In the genomic region with DNA sequence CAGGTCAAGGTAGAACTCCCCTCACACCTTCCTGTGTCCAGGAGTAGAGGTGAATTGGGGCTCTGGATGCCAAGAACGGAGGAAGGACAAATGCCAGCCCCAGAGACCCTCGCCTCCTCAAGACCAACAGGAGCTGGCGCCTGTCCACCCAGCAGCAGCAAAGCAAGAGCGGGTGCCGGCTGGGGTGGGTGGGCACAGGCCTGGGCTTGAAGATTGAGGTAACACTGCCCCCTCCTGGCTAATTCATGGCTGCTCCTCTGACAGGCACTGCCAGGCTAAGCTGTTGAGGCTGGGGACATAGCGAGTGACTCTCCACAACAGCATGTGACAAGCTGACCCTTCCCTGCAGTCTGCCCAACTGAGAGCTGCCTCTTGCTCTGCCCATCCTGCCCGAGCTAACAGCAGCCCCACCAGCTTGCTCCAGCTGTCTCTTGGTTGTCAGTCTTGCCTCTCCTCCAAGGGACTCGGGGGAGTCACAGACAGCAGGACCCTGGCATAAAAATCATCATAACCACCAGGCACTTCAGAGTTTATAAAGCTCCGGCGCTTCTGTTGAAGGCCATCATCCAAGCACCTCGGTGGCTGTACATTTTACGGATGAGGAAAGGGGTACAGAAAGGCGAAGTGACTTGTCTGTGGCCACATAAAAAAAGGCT, we compare ENCODE assay signal across 8 cellular contexts.
A peak's percentile ranks its signal among the peaks of the same experiment; 100 is the strongest.
DNase-seq lines count a peak whose midpoint lies in the region; ATAC-seq, FAIRE-seq and TF ChIP-seq lines count a peak whose summit lies in the region.
"Not testable (repeated sequence)": the region's sequence is repeated elsewhere in the genome, so short reads cannot be mapped to it uniquely, and the experiment has no call there.

No MANE protein-coding gene starts in this region.

- H3K9me3 ChIP-seq in DOHH2 (ENCODE audit: control insufficient read depth, insufficient read depth, low read length); pancreas; thyroid gland: not testable (repeated sequence)

- not testable (repeated sequence) for H3K79me2 ChIP-seq in DOHH2 (ENCODE audit: control insufficient read depth, low read length)

- not testable (repeated sequence) for H4K20me1 ChIP-seq in DOHH2 (ENCODE audit: control insufficient read depth, insufficient read depth, low read depth, low read length)

- not testable (repeated sequence) for H3K4me3 ChIP-seq in DOHH2 (ENCODE audit: low read length); pancreas; thyroid gland (replicated peaks in 1 of 3)

- ATAC-seq in pancreas = peak in 3 of 4 donors; percentile 60 to 80 (median 73)

- not testable (repeated sequence) for H3F3A ChIP-seq in DOHH2 (ENCODE audit: control insufficient read depth, insufficient read depth)

- 30 to 40% methylated on average over 12 to 13 of the region's 13 CpGs for WGBS in pancreas, 2 donors
- 52 to 68% methylated on average over 7 to 11 of the region's 13 CpGs for WGBS in thyroid gland, 2 donors

- DNase-seq in LHCN-M2 (ENCODE audit: low read depth) (peak; percentile 19), NOMO-1 (lab: John Stamatoyannopoulos, UW; ENCODE audit: unreplicated experiment in 2 of 2) (peak; percentile 37 to 47), cerebellar cortex (ENCODE audit: low spot score) (peak; percentile 73), hippocampal formation (lab: John Stamatoyannopoulos, UW) (peak; percentile 35 to 62), pancreas (peak in 4 of 6 donors; percentile 35 to 74 (median 55)), thyroid gland (peak; percentile 62 to 68)
- DNase-seq in activated CD4-positive, alpha-beta T cell treated with anti-CD3 and anti-CD28 coated beads, Interleukin-2, amount 50 U/mL, for 4 hours = peak; percentile 16

- not testable (repeated sequence) for H3K27ac ChIP-seq in DOHH2 (ENCODE audit: low read depth, low read length); pancreas; thyroid gland

- not testable (repeated sequence) for FAIRE-seq in pancreas (lab: Jason Lieb, UNC)

- TF ChIP-seq CTCF in DOHH2 (IDR thresholded peaks at IDR 0.05; ENCODE audit: low read depth, low read length, poor library complexity, severe bottlenecking) (peak; percentile 65), pancreas (IDR thresholded peaks at IDR 0.05) (peak in 3 of 4 donors; percentile 31 to 49 (median 41)), thyroid gland (IDR thresholded peaks at IDR 0.05) (peak; percentile 17 to 66 (median 36))

- not testable (repeated sequence) for H3K4me1 ChIP-seq in DOHH2 (ENCODE audit: control insufficient read depth, low read length); pancreas
- H3K4me1 ChIP-seq in thyroid gland = peaks cover 3 to 15% of the 10 kb centered on the region in 2 donors

- H3K36me3 ChIP-seq in DOHH2 (ENCODE audit: control insufficient read depth, low read length); pancreas; thyroid gland: not testable (repeated sequence)

- not testable (repeated sequence) for TF ChIP-seq POLR2A in thyroid gland (IDR thresholded peaks at IDR 0.05)

- intact Hi-C loops in pancreas (cut with DNase I); thyroid gland (cut with DNase I): not testable (repeated sequence)

- not testable (repeated sequence) for H3K4me2 ChIP-seq in DOHH2 (ENCODE audit: low read length)

- not testable (repeated sequence) for H3K27me3 ChIP-seq in DOHH2 (ENCODE audit: control insufficient read depth, low read length); pancreas; thyroid gland

- H3K9me2 ChIP-seq in DOHH2 (replicated peaks; ENCODE audit: control insufficient read depth, low read length) = not testable (repeated sequence)

Comparison
In these comparisons a context has a peak if more than half of its experiments do, and no peak if none do; other contexts are left out.
1. DNase-seq: peak in every context shown above with its lines; median percentile 73 in cerebellar cortex; 65 in thyroid gland; 55 in pancreas; 48 in hippocampal formation; 42 in NOMO-1; 19 in LHCN-M2; 16 in activated CD4-positive, alpha-beta T cell treated with anti-CD3 and anti-CD28 coated beads, Interleukin-2, amount 50 U/mL, for 4 hours.